2 cellular contexts compared by ENCODE assay signal in genomic region chrX:149517308-149517707, GRCh38.
TF ChIP-seq lines count a peak whose summit lies in the region.

No MANE protein-coding gene starts in this region.

TF ChIP-seq in HepG2, 621 proteins besides CTCF, POLR2A, EP300 and RAD21:
- TF ChIP-seq LBX2 (CRISPR knock-in tag; IDR thresholded peaks at IDR 0.05; ENCODE audit: borderline replicate concordance): no peak
- peak; percentile 60; the same call in 1 of the 2 replicates for TF ChIP-seq RAD51 (IDR thresholded peaks at IDR 0.05; ENCODE audit: borderline replicate concordance)

TF ChIP-seq in endothelial cell of umbilical vein, 7 proteins besides CTCF, POLR2A, EP300 and RAD21:
- TF ChIP-seq EZH2 (IDR thresholded peaks at IDR 0.05; ENCODE audit: borderline replicate concordance, low read depth, low read length, severe bottlenecking) (no peak), MAX (IDR thresholded peaks at IDR 0.05; ENCODE audit: insufficient read depth, insufficient read length) (no peak), MYC (IDR thresholded peaks at IDR 0.05; ENCODE audit: low read depth, low read length) (no peak), FOS (IDR thresholded peaks at IDR 0.05; ENCODE audit: borderline replicate concordance, insufficient read depth, low read length) (no peak), GATA2 (IDR thresholded peaks at IDR 0.05; ENCODE audit: insufficient read depth, insufficient read length, low read depth, low read length) (no peak), POLR2AphosphoS5 (IDR thresholded peaks at IDR 0.05; ENCODE audit: insufficient read depth, low read depth, low read length) (no peak), JUN (IDR thresholded peaks at IDR 0.05; ENCODE audit: borderline replicate concordance, insufficient read depth, insufficient read length, low read depth) (no peak)
TF ChIP-seq in endothelial cell of umbilical vein: peak in this region for 0.
